ENCODE assay signal across 8 cellular contexts in the genomic region with DNA sequence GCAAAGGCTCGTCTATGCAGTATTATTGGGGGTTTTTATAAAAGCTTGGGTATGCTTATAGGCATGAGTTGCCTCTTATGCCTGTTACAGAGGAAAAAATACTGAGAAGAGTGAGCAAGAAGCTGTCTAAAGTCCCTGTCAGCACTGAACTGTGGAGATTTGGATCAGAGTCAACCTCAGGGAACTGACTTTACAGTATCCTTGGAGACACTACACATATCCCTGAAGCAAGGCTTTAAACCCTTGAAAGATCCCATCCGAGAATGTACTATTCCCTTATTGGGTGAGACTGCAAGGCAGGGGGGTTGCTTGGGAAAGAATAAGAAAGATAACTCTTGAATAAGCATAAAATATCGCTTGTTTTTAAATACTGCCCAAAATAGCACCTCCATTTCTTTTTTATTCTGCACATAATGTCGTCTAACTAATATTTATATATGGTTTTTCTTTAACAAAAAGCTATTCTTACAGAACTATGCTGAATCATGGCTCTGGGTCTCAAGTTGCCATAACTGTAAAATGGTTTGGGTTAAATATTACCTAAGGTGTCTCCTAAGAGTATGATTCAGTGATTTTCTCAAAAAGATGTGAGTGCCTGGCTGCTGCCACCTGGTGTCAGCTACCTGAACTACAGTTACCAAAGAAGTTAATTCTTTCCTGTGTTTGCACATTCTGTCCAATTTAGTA.
A peak's percentile ranks its signal among the peaks of the same experiment; 100 is the strongest.
DNase-seq lines count a peak whose midpoint lies in the region; ATAC-seq, FAIRE-seq and TF ChIP-seq lines count a peak whose summit lies in the region.

No MANE protein-coding gene starts in this region.

- FAIRE-seq in GM12878 (lab: Jason Lieb, UNC), result no peak

- no peak overlapping the region for H3K4me2 ChIP-seq in GM12878 (ENCODE audit: control insufficient read depth, insufficient read depth)

- no peak overlapping the region for H3K9ac ChIP-seq in GM12878 (ENCODE audit: control insufficient read depth, insufficient read depth, low read length)

- H3K4me1 ChIP-seq in GM12878 (ENCODE audit: control insufficient read depth, insufficient read depth, low read length) (no peaks in the 10 kb centered on the region), tibial nerve (no peaks in the 10 kb centered on the region)

- no peak for TF ChIP-seq EP300 in GM12878 (IDR thresholded peaks at IDR 0.05; ENCODE audit: borderline replicate concordance in 1 of 2, control insufficient read depth in 1 of 2, low read depth in 2 of 2, low read length in 2 of 2)
- TF ChIP-seq EP300 in tibial nerve (IDR thresholded peaks at IDR 0.05), result no peak

- H2AFZ ChIP-seq in GM12878 (ENCODE audit: control insufficient read depth, low read depth, low read length), result no peak overlapping the region

- no peak overlapping the region for H3K27ac ChIP-seq in GM12878 (ENCODE audit: control insufficient read depth, insufficient read depth)
- no peak overlapping the region for H3K27ac ChIP-seq in tibial nerve

- RAD21 ChIA-PET in GM12878 (lab: Charles Lee; ENCODE audit: unreplicated experiment), result interaction anchor here (2.0 kb wide), 1 partner anchor 737 kb away, joined by 5 read pairs; no protein-coding TSS in a partner anchor

- ATAC-seq in GM18858 (IDR thresholded peaks at IDR 0.05; ENCODE audit: unreplicated experiment), result peak; percentile 79
- peak; percentile 87 for ATAC-seq in HG02938 (IDR thresholded peaks at IDR 0.05; ENCODE audit: unreplicated experiment)
- ATAC-seq in GM12878, result peak; percentile 75

- TF ChIP-seq RAD21 in GM12878 (IDR thresholded peaks at IDR 0.05; ENCODE audit: insufficient read depth, low read depth, low read length), result peak; percentile 61

- no peaks in the 10 kb centered on the region for H3K36me3 ChIP-seq in GM12878 (ENCODE audit: control insufficient read depth in 2 of 2, insufficient read depth in 2 of 2, low read length in 1 of 2)
- no peaks in the 10 kb centered on the region for H3K36me3 ChIP-seq in tibial nerve

- H3K9me3 ChIP-seq in GM12878 (replicated peaks; ENCODE audit: control insufficient read depth, insufficient read depth, low read length) (no peaks in the 10 kb centered on the region), tibial nerve (peaks cover 0 to 5% (median 0%) of the 10 kb centered on the region in 4 donors)

- BruUV-seq in GM12878 (replicated peaks; lab: Mats Ljungman, UMichigan), result no TSS peak

- DNase-seq in Caki2 (ENCODE audit: low read depth) (peak; percentile 73), NCI-H526 (lab: John Stamatoyannopoulos, UW) (peak; percentile 29 to 55), GM12878 (ENCODE audit: low read depth, low spot score) (no peak), kidney tubule cell (ENCODE audit: low spot score) (peak; percentile 89), tibial nerve (ENCODE audit: low spot score in 2 of 2) (peak in 1 of 2 donors; percentile 36), ecto neural progenitor cell (ENCODE audit: low spot score) (no peak)

- no peak for TF ChIP-seq POLR2A in GM12878 (IDR thresholded peaks at IDR 0.05; ENCODE audit: low read depth, low read length)
- TF ChIP-seq POLR2A in tibial nerve (IDR thresholded peaks at IDR 0.05), result no peak

- no peaks in the 10 kb centered on the region for H4K20me1 ChIP-seq in GM12878 (ENCODE audit: control insufficient read depth, insufficient read depth)

- H3K4me3 ChIP-seq in GM12878, result no peak overlapping the region
- H3K4me3 ChIP-seq in tibial nerve, result no peak overlapping the region

- TF ChIP-seq CTCF in GM12878 (IDR thresholded peaks at IDR 0.05 in 2 of 3, conservative IDR thresholded peaks at IDR 0.05 in 1 of 3; ENCODE audit: control insufficient read depth in 2 of 3, extremely low read depth in 1 of 3, insufficient read depth in 1 of 3, low read depth in 3 of 3, low read length in 3 of 3), result peak; percentile 74 to 83 (median 78)
- TF ChIP-seq CTCF in tibial nerve (IDR thresholded peaks at IDR 0.05), result peak; percentile 54 to 74 (median 56)

- H3K79me2 ChIP-seq in GM12878 (ENCODE audit: control insufficient read depth, insufficient read depth, low read length), result no peaks in the 10 kb centered on the region

- 7% methylated on average over 4 of the region's 4 CpGs for WGBS in GM12878 (ENCODE audit: insufficient coverage, insufficient replicate concordance, low lambda C conversion rate, missing lambda C conversion rate)
- 65 to 73% methylated on average over 4 of the region's 4 CpGs for WGBS in tibial nerve, 2 donors

- H3K27me3 ChIP-seq in GM12878 (replicated peaks in 1 of 2; ENCODE audit: control insufficient read depth in 2 of 2, insufficient read depth in 2 of 2, low read length in 1 of 2) (no peaks in the 10 kb centered on the region; a peak in 1 of 4 replicates), tibial nerve (no peaks in the 10 kb centered on the region)

- in situ Hi-C loops in Caki2 (cut with HindIII; ENCODE audit: low pct_unique_long_range_greater_than_20kb, low sequenced_read_pairs), result no loop called here
- in situ Hi-C loops in GM12878 (cut with MboI), result loop anchor here (10.0 kb wide), 2 partner anchors 730 to 1020 kb away; no protein-coding TSS in a partner anchor

- intact Hi-C loops in GM12878 (cut with micrococcal nuclease; ENCODE audit: unreplicated experiment), result loop anchor here (1.0 to 10.0 kb wide), 2 partner anchors 180 to 736 kb away; no protein-coding TSS in a partner anchor

- POLR2A ChIA-PET in GM12878 (lab: Charles Lee), result no interaction called here

- SMC1A ChIA-PET in GM12878 (lab: Charles Lee; ENCODE audit: uncharacterized antibody, unreplicated experiment), result interaction anchor here (2.0 kb wide), 1 partner anchor 9 kb away, joined by 5 read pairs; no protein-coding TSS in a partner anchor

- CTCF ChIA-PET in GM12878 (lab: Yijun Ruan, JAX), result interaction anchor here (0.6 to 6.0 kb wide), 12 partner anchors 7 to 747 kb away, joined by 3 to 46 read pairs (median 7); no protein-coding TSS in a partner anchor

TF ChIP-seq in GM12878, 131 proteins besides CTCF, POLR2A, EP300 and RAD21:
- TF ChIP-seq, protein P1, sequence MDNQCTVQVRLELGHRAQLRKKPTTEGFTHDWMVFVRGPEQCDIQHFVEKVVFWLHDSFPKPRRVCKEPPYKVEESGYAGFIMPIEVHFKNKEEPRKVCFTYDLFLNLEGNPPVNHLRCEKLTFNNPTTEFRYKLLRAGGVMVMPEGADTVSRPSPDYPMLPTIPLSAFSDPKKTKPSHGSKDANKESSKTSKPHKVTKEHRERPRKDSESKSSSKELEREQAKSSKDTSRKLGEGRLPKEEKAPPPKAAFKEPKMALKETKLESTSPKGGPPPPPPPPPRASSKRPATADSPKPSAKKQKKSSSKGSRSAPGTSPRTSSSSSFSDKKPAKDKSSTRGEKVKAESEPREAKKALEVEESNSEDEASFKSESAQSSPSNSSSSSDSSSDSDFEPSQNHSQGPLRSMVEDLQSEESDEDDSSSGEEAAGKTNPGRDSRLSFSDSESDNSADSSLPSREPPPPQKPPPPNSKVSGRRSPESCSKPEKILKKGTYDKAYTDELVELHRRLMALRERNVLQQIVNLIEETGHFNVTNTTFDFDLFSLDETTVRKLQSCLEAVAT (IDR thresholded peaks at IDR 0.05), result no peak
- TF ChIP-seq NFXL1 (IDR thresholded peaks at IDR 0.05; ENCODE audit: borderline replicate concordance) (no peak), ZNF217 (IDR thresholded peaks at IDR 0.05) (no peak), MYC (IDR thresholded peaks at IDR 0.05; ENCODE audit: insufficient read depth, insufficient read length, insufficient replicate concordance, low read length, severe bottlenecking) (no peak), SMC3 (IDR thresholded peaks at IDR 0.05; ENCODE audit: borderline replicate concordance, low read length) (peak; percentile 77)
TF ChIP-seq in GM12878: peak in this region for 1.

Comparison
In these comparisons a context has a peak if more than half of its experiments do, and no peak if none do; other contexts are left out.
1. DNase-seq: peak in Caki2 (single experiment), NCI-H526 (2 of 2) and kidney tubule cell (single experiment); none in GM12878 (single experiment) and ecto neural progenitor cell (single experiment).
2. Peak in every context shown above with its lines, with median percentiles within 50 percentile points of each other: ATAC-seq.